In genomic region chr1:164625004-164625617, GRCh38 we compare ENCODE assay signal across 9 cellular contexts.
DNase-seq lines count a peak whose midpoint lies in the region; FAIRE-seq and TF ChIP-seq lines count a peak whose summit lies in the region.
"Had no signal": no experiment of that assay in that cellular context is flagged by ENCODE, and none has a peak within 500 bp of the region (broad histone marks: within the 10 kb centered on the region; RNA-seq: fewer than 3 reads in every experiment).

No MANE protein-coding gene starts in this region.

- intact Hi-C loops in Calu3 (cut with micrococcal nuclease; ENCODE audit: unreplicated experiment) = no loop called here

- H3K4me3 ChIP-seq in MM.1S (ENCODE audit: low read length) = no peak overlapping the region
- no peak overlapping the region for H3K4me3 ChIP-seq in cardiac fibroblast (replicated peaks in 1 of 2; ENCODE audit: low read depth in 2 of 2, low read length in 2 of 2)
- no peak overlapping the region for H3K4me3 ChIP-seq in neural progenitor cell

- CTCF ChIA-PET in Calu3 (lab: Charles Lee) = interaction anchor here (0.7 to 1.6 kb wide), 3 partner anchors 35 to 731 kb away, joined by 3 to 7 read pairs (median 3); no protein-coding TSS in a partner anchor

- H3K4me3 Mint-ChIP-seq in Calu3 (ENCODE audit: low read depth, unreplicated experiment) (no peak overlapping the region), neural progenitor cell (no peak overlapping the region)

- H3K9me3 ChIP-seq in MM.1S (replicated peaks; ENCODE audit: insufficient read depth, low read length) (no peaks in the 10 kb centered on the region), neural progenitor cell (ENCODE audit: low read depth) (no peaks in the 10 kb centered on the region)

- no peaks in the 10 kb centered on the region for H3K9me2 ChIP-seq in MM.1S (replicated peaks; ENCODE audit: insufficient read depth, low read length)

- H3K36me3 Mint-ChIP-seq in Calu3 (ENCODE audit: insufficient read depth, unreplicated experiment) (peaks cover 6% of the 10 kb centered on the region), neural progenitor cell (peaks cover 24% of the 10 kb centered on the region)

- H3K9ac ChIP-seq in MM.1S (ENCODE audit: low read length) (no peak overlapping the region), neural progenitor cell (no peak overlapping the region)

- no peak for FAIRE-seq in frontal cortex (lab: Jason Lieb, UNC)

- TF ChIP-seq CTCF in Calu3 (IDR thresholded peaks at IDR 0.05; ENCODE audit: unreplicated experiment) (peak; percentile 29), MM.1S (IDR thresholded peaks at IDR 0.05; ENCODE audit: low read length) (peak; percentile 38), cardiac fibroblast (IDR thresholded peaks at IDR 0.05; ENCODE audit: low read depth, low read length) (peak; percentile 43), neural progenitor cell (IDR thresholded peaks at IDR 0.05) (peak; percentile 40)

- H2AFZ ChIP-seq in MM.1S (ENCODE audit: low read length) (no peak overlapping the region), neural progenitor cell (replicated peaks) (no peak overlapping the region)

- H3K27ac Mint-ChIP-seq in Calu3 (ENCODE audit: unreplicated experiment) (no peak overlapping the region), neural progenitor cell (peak overlapping the region; percentile 61)

- H3K36me3 ChIP-seq in MM.1S (replicated peaks; ENCODE audit: insufficient read depth, low read length) (no peaks in the 10 kb centered on the region), neural progenitor cell (no peaks in the 10 kb centered on the region)

- H3K4me1 ChIP-seq in MM.1S (ENCODE audit: low read length) (peaks cover 17% of the 10 kb centered on the region), neural progenitor cell (peaks cover 31% of the 10 kb centered on the region)

- no peaks in the 10 kb centered on the region for H3F3A ChIP-seq in MM.1S (ENCODE audit: insufficient read depth, low read length)
- H3F3A ChIP-seq in neural progenitor cell (ENCODE audit: low read depth) = no peaks in the 10 kb centered on the region

- no peaks in the 10 kb centered on the region for H3K27me3 Mint-ChIP-seq in Calu3 (ENCODE audit: unreplicated experiment)
- H3K27me3 Mint-ChIP-seq in neural progenitor cell (ENCODE audit: insufficient read depth, low read depth) = no peaks in the 10 kb centered on the region

- DNase-seq in Calu3 (no peak), MM.1S (no peak), cardiac fibroblast (ENCODE audit: low read depth in 2 of 2) (peak in 1 of 2 donors; percentile 19), neural progenitor cell (ENCODE audit: low spot score) (no peak), GF-D8 (lab: John Stamatoyannopoulos, UW) (no peak), frontal cortex (ENCODE audit: low spot score in 2 of 2) (no peak), NCI-H526 treated with DMSO at 0.1 percent for 48 hours (lab: John Stamatoyannopoulos, UW) (no peak)
- DNase-seq in stimulated activated naive CD4-positive, alpha-beta T cell treated with Interleukin-2 at 50 U/mL for 16 hours (lab: John Stamatoyannopoulos, UW) = no peak
- DNase-seq: posterior cingulate gyrus had no signal

- no peak overlapping the region for H3K27ac ChIP-seq in MM.1S (ENCODE audit: low read length)
- H3K27ac ChIP-seq in neural progenitor cell = no peak overlapping the region

- H3K27me3 ChIP-seq in MM.1S (replicated peaks; ENCODE audit: insufficient read depth, low read length) = no peaks in the 10 kb centered on the region
- H3K27me3 ChIP-seq in neural progenitor cell = no peaks in the 10 kb centered on the region

- H3K9me3 Mint-ChIP-seq in Calu3 (ENCODE audit: low read depth, unreplicated experiment) (peaks cover 2% of the 10 kb centered on the region), neural progenitor cell (no peaks in the 10 kb centered on the region)

- BruUV-seq in Calu3 (replicated peaks; lab: Mats Ljungman, UMichigan) = no TSS peak

- H3K4me2 ChIP-seq in MM.1S (ENCODE audit: low read depth, low read length) = 0 out of 2 replicates have a peak overlapping the region, but pooled peaks have one; percentile 2
- peak overlapping the region; percentile 43 for H3K4me2 ChIP-seq in neural progenitor cell

- H3K4me1 Mint-ChIP-seq in Calu3 (ENCODE audit: low read depth, unreplicated experiment) (peaks cover 24% of the 10 kb centered on the region), neural progenitor cell (peaks cover 63% of the 10 kb centered on the region)

- H3K79me2 ChIP-seq in MM.1S (ENCODE audit: low read length) = peaks cover 3% of the 10 kb centered on the region; the same call in 1 of the 2 replicates
- H3K79me2 ChIP-seq in neural progenitor cell (ENCODE audit: low read depth) = peaks cover 100% of the 10 kb centered on the region

- H4K20me1 ChIP-seq in MM.1S (ENCODE audit: insufficient read depth, low read length) (no peaks in the 10 kb centered on the region), neural progenitor cell (ENCODE audit: low read depth) (peaks cover 90% of the 10 kb centered on the region)
